Comparison of ENCODE assay signal across 9 cellular contexts in genomic region chr9:134475051-134475790, GRCh38.
DNase-seq lines count a peak whose midpoint lies in the region; ATAC-seq lines count a peak whose summit lies in the region.
"Had no signal": no experiment of that assay in that cellular context is flagged by ENCODE, and none has a peak within 500 bp of the region (broad histone marks: within the 10 kb centered on the region; RNA-seq: fewer than 3 reads in every experiment).

No MANE protein-coding gene starts in this region.

- intact Hi-C loops in left colon (cut with DNase I, micrococcal nuclease) = no loop called here

- ATAC-seq in left colon (peak; percentile 96), GM21360 (IDR thresholded peaks at IDR 0.05; ENCODE audit: unreplicated experiment) (no peak)

- peak; percentile 12 for DNase-seq in NCI-H82 (lab: John Stamatoyannopoulos, UW)
- DNase-seq in NCI-H82 treated with DMSO at 0.1 percent for 48 hours (lab: John Stamatoyannopoulos, UW; ENCODE audit: unreplicated experiment) = no peak
- DNase-seq in amniotic stem cell (lab: John Stamatoyannopoulos, UW) = peak; percentile 21
- DNase-seq in left colon = peak; percentile 74
- DNase-seq in stromal cell of bone marrow (ENCODE audit: low read depth) = peak; percentile 67
- DNase-seq in glomerular visceral epithelial cell (ENCODE audit: extremely low spot score) = no peak
- no peak for DNase-seq in NCI-H510A treated with DMSO at 0.1 percent for 48 hours (lab: John Stamatoyannopoulos, UW)
- DNase-seq: 8988T had no signal

Comparison
In these comparisons a context has a peak if more than half of its experiments do, and no peak if none do; other contexts are left out.
1. DNase-seq: peak in NCI-H82 (single experiment), amniotic stem cell (single experiment), left colon (2 of 2) and stromal cell of bone marrow (single experiment); none in NCI-H82 treated with DMSO at 0.1 percent for 48 hours (single experiment), glomerular visceral epithelial cell (single experiment) and NCI-H510A treated with DMSO at 0.1 percent for 48 hours (single experiment).